In the genomic region with DNA sequence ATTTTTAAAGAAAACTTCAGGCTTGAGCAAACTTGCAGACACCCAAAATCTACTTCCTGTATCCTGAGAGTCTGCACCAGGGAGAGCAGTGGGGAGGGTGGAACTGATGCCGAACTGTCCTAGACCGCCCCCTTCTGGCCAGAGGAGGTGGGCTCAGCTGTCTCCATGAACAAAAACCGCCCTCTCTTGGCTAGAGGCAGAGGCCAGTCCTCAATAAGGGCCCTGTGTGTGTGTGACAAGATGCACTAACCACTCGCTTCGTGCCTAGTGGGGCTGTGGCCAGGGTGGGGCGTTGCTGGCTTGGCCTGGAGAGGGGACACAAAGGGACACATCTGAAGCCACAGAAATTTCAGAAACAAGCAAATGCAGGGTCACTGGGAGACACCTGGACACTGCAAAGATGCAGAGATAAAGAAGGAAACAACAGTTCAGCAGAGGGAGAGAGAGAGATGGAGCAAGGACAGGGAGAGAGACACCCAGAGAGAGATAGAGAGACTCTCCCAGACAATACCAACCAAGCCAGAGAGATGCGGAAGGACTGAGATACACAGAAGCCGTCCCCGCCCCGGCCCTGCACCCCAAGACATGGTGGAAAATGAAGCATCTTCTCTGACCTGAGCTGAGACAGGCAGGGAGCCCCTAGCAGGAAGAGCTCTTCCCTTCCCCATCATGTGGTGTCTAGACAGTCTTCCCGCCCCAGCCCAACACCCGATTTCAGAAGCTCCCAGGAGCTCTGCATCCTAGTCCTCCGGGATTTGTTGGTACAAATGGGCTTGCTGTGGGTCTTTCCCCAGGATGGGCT, we compare ENCODE assay signal across 1 cellular context.
TF ChIP-seq lines count a peak whose summit lies in the region.

No MANE protein-coding gene starts in this region.

TF ChIP-seq in K562, 482 proteins besides CTCF, POLR2A, EP300 and RAD21 (continued from another document and continues in another):
- TF ChIP-seq, protein P1, sequence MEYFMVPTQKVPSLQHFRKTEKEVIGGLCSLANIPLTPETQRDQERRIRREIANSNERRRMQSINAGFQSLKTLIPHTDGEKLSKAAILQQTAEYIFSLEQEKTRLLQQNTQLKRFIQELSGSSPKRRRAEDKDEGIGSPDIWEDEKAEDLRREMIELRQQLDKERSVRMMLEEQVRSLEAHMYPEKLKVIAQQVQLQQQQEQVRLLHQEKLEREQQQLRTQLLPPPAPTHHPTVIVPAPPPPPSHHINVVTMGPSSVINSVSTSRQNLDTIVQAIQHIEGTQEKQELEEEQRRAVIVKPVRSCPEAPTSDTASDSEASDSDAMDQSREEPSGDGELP (CRISPR knock-in tag; IDR thresholded peaks at IDR 0.05; ENCODE audit: borderline replicate concordance) = peak; percentile 93
- no peak for TF ChIP-seq KDM5B (IDR thresholded peaks at IDR 0.05; ENCODE audit: insufficient replicate concordance, low read depth, low read length)
- peak; percentile 48; the same call in 1 of the 2 replicates for TF ChIP-seq TOE1 (IDR thresholded peaks at IDR 0.05; ENCODE audit: borderline replicate concordance)
- TF ChIP-seq TOE1 (CRISPR knock-in tag; IDR thresholded peaks at IDR 0.05; ENCODE audit: borderline replicate concordance, low read depth) = no peak
- TF ChIP-seq NFIC (IDR thresholded peaks at IDR 0.05) = no peak; the same call in 1 of the 2 replicates
- TF ChIP-seq, protein P2, sequence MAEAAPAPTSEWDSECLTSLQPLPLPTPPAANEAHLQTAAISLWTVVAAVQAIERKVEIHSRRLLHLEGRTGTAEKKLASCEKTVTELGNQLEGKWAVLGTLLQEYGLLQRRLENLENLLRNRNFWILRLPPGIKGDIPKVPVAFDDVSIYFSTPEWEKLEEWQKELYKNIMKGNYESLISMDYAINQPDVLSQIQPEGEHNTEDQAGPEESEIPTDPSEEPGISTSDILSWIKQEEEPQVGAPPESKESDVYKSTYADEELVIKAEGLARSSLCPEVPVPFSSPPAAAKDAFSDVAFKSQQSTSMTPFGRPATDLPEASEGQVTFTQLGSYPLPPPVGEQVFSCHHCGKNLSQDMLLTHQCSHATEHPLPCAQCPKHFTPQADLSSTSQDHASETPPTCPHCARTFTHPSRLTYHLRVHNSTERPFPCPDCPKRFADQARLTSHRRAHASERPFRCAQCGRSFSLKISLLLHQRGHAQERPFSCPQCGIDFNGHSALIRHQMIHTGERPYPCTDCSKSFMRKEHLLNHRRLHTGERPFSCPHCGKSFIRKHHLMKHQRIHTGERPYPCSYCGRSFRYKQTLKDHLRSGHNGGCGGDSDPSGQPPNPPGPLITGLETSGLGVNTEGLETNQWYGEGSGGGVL (CRISPR knock-in tag; IDR thresholded peaks at IDR 0.05) = no peak
- peak; percentile 31 for TF ChIP-seq NEUROD1 (IDR thresholded peaks at IDR 0.05; ENCODE audit: borderline replicate concordance, low read depth, low read length, partially characterized antibody)
- peak; percentile 60 for TF ChIP-seq ZEB2 (IDR thresholded peaks at IDR 0.05)
- TF ChIP-seq TSC22D4 (tag; IDR thresholded peaks at IDR 0.05) = no peak
- no peak for TF ChIP-seq CBFA2T2 (conservative IDR thresholded peaks at IDR 0.05)
- no peak for TF ChIP-seq ZNF3 (CRISPR knock-in tag; IDR thresholded peaks at IDR 0.05)
- TF ChIP-seq, protein P3, sequence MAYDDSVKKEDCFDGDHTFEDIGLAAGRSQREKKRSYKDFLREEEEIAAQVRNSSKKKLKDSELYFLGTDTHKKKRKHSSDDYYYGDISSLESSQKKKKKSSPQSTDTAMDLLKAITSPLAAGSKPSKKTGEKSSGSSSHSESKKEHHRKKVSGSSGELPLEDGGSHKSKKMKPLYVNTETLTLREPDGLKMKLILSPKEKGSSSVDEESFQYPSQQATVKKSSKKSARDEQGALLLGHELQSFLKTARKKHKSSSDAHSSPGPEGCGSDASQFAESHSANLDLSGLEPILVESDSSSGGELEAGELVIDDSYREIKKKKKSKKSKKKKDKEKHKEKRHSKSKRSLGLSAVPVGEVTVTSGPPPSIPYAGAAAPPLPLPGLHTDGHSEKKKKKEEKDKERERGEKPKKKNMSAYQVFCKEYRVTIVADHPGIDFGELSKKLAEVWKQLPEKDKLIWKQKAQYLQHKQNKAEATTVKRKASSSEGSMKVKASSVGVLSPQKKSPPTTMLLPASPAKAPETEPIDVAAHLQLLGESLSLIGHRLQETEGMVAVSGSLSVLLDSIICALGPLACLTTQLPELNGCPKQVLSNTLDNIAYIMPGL (CRISPR knock-in tag; IDR thresholded peaks at IDR 0.05) = no peak
- TF ChIP-seq SRF (CRISPR knock-in tag; IDR thresholded peaks at IDR 0.05) = peak in 1 of 2 experiments; percentile 47; a peak in 1 of 4 replicates
- TF ChIP-seq, protein P4, sequence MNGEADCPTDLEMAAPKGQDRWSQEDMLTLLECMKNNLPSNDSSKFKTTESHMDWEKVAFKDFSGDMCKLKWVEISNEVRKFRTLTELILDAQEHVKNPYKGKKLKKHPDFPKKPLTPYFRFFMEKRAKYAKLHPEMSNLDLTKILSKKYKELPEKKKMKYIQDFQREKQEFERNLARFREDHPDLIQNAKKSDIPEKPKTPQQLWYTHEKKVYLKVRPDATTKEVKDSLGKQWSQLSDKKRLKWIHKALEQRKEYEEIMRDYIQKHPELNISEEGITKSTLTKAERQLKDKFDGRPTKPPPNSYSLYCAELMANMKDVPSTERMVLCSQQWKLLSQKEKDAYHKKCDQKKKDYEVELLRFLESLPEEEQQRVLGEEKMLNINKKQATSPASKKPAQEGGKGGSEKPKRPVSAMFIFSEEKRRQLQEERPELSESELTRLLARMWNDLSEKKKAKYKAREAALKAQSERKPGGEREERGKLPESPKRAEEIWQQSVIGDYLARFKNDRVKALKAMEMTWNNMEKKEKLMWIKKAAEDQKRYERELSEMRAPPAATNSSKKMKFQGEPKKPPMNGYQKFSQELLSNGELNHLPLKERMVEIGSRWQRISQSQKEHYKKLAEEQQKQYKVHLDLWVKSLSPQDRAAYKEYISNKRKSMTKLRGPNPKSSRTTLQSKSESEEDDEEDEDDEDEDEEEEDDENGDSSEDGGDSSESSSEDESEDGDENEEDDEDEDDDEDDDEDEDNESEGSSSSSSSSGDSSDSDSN (IDR thresholded peaks at IDR 0.05; ENCODE audit: borderline replicate concordance in 1 of 2, low read depth in 2 of 2, low read length in 2 of 2) = 0 out of 4 replicates have a peak, but pooled peaks of 1 of the 2 experiments have one; percentile 38
- no peak for TF ChIP-seq ZNF165 (CRISPR knock-in tag; IDR thresholded peaks at IDR 0.05; ENCODE audit: borderline replicate concordance)
- TF ChIP-seq SNIP1 (IDR thresholded peaks at IDR 0.05; ENCODE audit: low read depth) = no peak
- TF ChIP-seq NR2F6 (CRISPR knock-in tag; IDR thresholded peaks at IDR 0.05) = no peak
- peak; percentile 14; the same call in 1 of the 2 replicates for TF ChIP-seq TEAD4 (IDR thresholded peaks at IDR 0.05; ENCODE audit: low read length)
- no peak for TF ChIP-seq TEAD4 (CRISPR knock-in tag; IDR thresholded peaks at IDR 0.05; ENCODE audit: borderline replicate concordance)
- TF ChIP-seq ZNF41 (CRISPR knock-in tag; conservative IDR thresholded peaks at IDR 0.05) = no peak
- TF ChIP-seq, protein P5, sequence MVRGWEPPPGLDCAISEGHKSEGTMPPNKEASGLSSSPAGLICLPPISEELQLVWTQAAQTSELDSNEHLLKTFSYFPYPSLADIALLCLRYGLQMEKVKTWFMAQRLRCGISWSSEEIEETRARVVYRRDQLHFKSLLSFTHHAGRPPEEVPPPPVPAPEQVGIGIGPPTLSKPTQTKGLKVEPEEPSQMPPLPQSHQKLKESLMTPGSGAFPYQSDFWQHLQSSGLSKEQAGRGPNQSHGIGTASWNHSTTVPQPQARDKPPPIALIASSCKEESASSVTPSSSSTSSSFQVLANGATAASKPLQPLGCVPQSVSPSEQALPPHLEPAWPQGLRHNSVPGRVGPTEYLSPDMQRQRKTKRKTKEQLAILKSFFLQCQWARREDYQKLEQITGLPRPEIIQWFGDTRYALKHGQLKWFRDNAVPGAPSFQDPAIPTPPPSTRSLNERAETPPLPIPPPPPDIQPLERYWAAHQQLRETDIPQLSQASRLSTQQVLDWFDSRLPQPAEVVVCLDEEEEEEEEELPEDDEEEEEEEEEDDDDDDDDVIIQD (CRISPR knock-in tag; IDR thresholded peaks at IDR 0.05) = no peak
- TF ChIP-seq, protein P6, sequence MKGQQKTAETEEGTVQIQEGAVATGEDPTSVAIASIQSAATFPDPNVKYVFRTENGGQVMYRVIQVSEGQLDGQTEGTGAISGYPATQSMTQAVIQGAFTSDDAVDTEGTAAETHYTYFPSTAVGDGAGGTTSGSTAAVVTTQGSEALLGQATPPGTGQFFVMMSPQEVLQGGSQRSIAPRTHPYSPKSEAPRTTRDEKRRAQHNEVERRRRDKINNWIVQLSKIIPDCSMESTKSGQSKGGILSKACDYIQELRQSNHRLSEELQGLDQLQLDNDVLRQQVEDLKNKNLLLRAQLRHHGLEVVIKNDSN (CRISPR knock-in tag; IDR thresholded peaks at IDR 0.05) = no peak
- TF ChIP-seq, protein P7, sequence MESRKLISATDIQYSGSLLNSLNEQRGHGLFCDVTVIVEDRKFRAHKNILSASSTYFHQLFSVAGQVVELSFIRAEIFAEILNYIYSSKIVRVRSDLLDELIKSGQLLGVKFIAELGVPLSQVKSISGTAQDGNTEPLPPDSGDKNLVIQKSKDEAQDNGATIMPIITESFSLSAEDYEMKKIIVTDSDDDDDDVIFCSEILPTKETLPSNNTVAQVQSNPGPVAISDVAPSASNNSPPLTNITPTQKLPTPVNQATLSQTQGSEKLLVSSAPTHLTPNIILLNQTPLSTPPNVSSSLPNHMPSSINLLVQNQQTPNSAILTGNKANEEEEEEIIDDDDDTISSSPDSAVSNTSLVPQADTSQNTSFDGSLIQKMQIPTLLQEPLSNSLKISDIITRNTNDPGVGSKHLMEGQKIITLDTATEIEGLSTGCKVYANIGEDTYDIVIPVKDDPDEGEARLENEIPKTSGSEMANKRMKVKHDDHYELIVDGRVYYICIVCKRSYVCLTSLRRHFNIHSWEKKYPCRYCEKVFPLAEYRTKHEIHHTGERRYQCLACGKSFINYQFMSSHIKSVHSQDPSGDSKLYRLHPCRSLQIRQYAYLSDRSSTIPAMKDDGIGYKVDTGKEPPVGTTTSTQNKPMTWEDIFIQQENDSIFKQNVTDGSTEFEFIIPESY (CRISPR knock-in tag; IDR thresholded peaks at IDR 0.05) = peak; percentile 41; the same call in 1 of the 2 replicates
- no peak for TF ChIP-seq ARNT (IDR thresholded peaks at IDR 0.05)
- TF ChIP-seq, protein P8, sequence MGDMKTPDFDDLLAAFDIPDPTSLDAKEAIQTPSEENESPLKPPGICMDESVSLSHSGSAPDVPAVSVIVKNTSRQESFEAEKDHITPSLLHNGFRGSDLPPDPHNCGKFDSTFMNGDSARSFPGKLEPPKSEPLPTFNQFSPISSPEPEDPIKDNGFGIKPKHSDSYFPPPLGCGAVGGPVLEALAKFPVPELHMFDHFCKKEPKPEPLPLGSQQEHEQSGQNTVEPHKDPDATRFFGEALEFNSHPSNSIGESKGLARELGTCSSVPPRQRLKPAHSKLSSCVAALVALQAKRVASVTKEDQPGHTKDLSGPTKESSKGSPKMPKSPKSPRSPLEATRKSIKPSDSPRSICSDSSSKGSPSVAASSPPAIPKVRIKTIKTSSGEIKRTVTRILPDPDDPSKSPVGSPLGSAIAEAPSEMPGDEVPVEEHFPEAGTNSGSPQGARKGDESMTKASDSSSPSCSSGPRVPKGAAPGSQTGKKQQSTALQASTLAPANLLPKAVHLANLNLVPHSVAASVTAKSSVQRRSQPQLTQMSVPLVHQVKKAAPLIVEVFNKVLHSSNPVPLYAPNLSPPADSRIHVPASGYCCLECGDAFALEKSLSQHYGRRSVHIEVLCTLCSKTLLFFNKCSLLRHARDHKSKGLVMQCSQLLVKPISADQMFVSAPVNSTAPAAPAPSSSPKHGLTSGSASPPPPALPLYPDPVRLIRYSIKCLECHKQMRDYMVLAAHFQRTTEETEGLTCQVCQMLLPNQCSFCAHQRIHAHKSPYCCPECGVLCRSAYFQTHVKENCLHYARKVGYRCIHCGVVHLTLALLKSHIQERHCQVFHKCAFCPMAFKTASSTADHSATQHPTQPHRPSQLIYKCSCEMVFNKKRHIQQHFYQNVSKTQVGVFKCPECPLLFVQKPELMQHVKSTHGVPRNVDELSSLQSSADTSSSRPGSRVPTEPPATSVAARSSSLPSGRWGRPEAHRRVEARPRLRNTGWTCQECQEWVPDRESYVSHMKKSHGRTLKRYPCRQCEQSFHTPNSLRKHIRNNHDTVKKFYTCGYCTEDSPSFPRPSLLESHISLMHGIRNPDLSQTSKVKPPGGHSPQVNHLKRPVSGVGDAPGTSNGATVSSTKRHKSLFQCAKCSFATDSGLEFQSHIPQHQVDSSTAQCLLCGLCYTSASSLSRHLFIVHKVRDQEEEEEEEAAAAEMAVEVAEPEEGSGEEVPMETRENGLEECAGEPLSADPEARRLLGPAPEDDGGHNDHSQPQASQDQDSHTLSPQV (IDR thresholded peaks at IDR 0.05) = no peak
- TF ChIP-seq CBX3 (IDR thresholded peaks at IDR 0.05; ENCODE audit: borderline replicate concordance in 1 of 2, low read length in 2 of 2) = 0 out of 3 replicates have a peak, but pooled peaks of 1 of the 2 experiments have one; percentile 68
- no peak; the same call in 1 of the 2 replicates for TF ChIP-seq ARID1B (IDR thresholded peaks at IDR 0.05)
- TF ChIP-seq, protein P9, sequence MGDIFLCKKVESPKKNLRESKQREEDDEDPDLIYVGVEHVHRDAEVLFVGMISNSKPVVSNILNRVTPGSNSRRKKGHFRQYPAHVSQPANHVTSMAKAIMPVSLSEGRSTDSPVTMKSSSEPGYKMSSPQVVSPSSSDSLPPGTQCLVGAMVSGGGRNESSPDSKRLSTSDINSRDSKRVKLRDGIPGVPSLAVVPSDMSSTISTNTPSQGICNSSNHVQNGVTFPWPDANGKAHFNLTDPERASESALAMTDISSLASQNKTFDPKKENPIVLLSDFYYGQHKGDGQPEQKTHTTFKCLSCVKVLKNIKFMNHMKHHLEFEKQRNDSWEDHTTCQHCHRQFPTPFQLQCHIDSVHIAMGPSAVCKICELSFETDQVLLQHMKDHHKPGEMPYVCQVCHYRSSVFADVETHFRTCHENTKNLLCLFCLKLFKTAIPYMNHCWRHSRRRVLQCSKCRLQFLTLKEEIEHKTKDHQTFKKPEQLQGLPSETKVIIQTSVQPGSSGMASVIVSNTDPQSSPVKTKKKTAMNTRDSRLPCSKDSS (IDR thresholded peaks at IDR 0.05; ENCODE audit: low read depth, partially characterized antibody) = no peak
- peak; percentile 8; the same call in 1 of the 2 replicates for TF ChIP-seq ZNF239 (CRISPR knock-in tag; IDR thresholded peaks at IDR 0.05)
- TF ChIP-seq ZNF445 (CRISPR knock-in tag; IDR thresholded peaks at IDR 0.05; ENCODE audit: low read depth) = no peak
- peak; percentile 77 for TF ChIP-seq JUND (IDR thresholded peaks at IDR 0.05; ENCODE audit: borderline replicate concordance, low read depth, low read length)
- no peak; the same call in 2 of the 3 replicates for TF ChIP-seq JUND (tag; IDR thresholded peaks at IDR 0.05; ENCODE audit: borderline replicate concordance, low read depth, low read length)
- TF ChIP-seq ZNF212 (CRISPR knock-in tag; IDR thresholded peaks at IDR 0.05) = no peak
- no peak for TF ChIP-seq ILF3 (IDR thresholded peaks at IDR 0.05; ENCODE audit: borderline replicate concordance)
- TF ChIP-seq RAD51 (IDR thresholded peaks at IDR 0.05; ENCODE audit: borderline replicate concordance, low read depth) = no peak
- TF ChIP-seq NFIX (CRISPR knock-in tag; IDR thresholded peaks at IDR 0.05; ENCODE audit: low read depth) = no peak
- TF ChIP-seq SMAD2 (IDR thresholded peaks at IDR 0.05; ENCODE audit: low read depth, low read length) = no peak
